22 cellular contexts compared by ENCODE assay signal in genomic region chr3:94967196-94967595, GRCh38.
"Had no signal": no experiment of that assay in that cellular context is flagged by ENCODE, and none has a peak within 500 bp of the region (broad histone marks: within the 10 kb centered on the region; RNA-seq: fewer than 3 reads in every experiment).

No MANE protein-coding gene starts in this region.

- DNase-seq: effector CD4-positive, alpha-beta T cell; gastrocnemius medialis; kidney; left colon; mammary epithelial cell; mucosa of descending colon; naive thymus-derived CD8-positive, alpha-beta T cell; occipital lobe; pancreas; right lobe of liver; stimulated activated CD4-positive, alpha-beta T cell treated with anti-CD3 and anti-CD28 coated beads, Interleukin-2, amount 100 ng/mL, for 24 hours; stimulated activated CD4-positive, alpha-beta T cell treated with anti-CD3 and anti-CD28 coated beads, Interleukin-4, amount 100 ng/mL, for 4 hours; stimulated activated naive B cell treated with anti-CD40 and anti-IgM and Interleukin-4, amounts not matched to agents 10 μg/mL and 1 μg/mL and 100 μg/mL, for 72 hours; stimulated activated naive CD8-positive, alpha-beta T cell treated with anti-CD3 and anti-CD28 coated beads, Interleukin-15, amount 100 ng/mL, for 72 hours; testis; upper lobe of right lung had no signal

- H3K27me3 ChIP-seq: gastrocnemius medialis, pancreas, right lobe of liver, testis, tibial nerve, upper lobe of right lung, vagina had no signal

- H3K27me3 Mint-ChIP-seq: naive thymus-derived CD8-positive, alpha-beta T cell; progenitor cell of endocrine pancreas; stimulated activated naive B cell treated with anti-CD40 and anti-IgM and Interleukin-4, amounts not matched to agents 10 μg/mL and 1 μg/mL and 100 μg/mL, for 72 hours; stimulated activated naive CD8-positive, alpha-beta T cell treated with anti-CD3 and anti-CD28 coated beads, Interleukin-15, amount 100 ng/mL, for 72 hours had no signal

- H3K27ac Mint-ChIP-seq: naive thymus-derived CD8-positive, alpha-beta T cell; stimulated activated naive B cell treated with anti-CD40 and anti-IgM and Interleukin-4, amounts not matched to agents 10 μg/mL and 1 μg/mL and 100 μg/mL, for 72 hours; stimulated activated naive CD8-positive, alpha-beta T cell treated with anti-CD3 and anti-CD28 coated beads, Interleukin-15, amount 100 ng/mL, for 72 hours had no signal

- H3K27ac ChIP-seq: coronary artery, gastrocnemius medialis, pancreas, right lobe of liver, skin epidermis, tibial nerve, upper lobe of right lung, vagina had no signal

- H3K4me3 ChIP-seq: coronary artery, gastrocnemius medialis, mucosa of descending colon, pancreas, right lobe of liver, skin epidermis, testis, tibial nerve, upper lobe of right lung, vagina had no signal

- H3K4me1 ChIP-seq: gastrocnemius medialis, right lobe of liver, upper lobe of right lung, vagina had no signal

- H3K36me3 Mint-ChIP-seq: naive thymus-derived CD8-positive, alpha-beta T cell; stimulated activated naive B cell treated with anti-CD40 and anti-IgM and Interleukin-4, amounts not matched to agents 10 μg/mL and 1 μg/mL and 100 μg/mL, for 72 hours had no signal

- H3K4me1 Mint-ChIP-seq: naive thymus-derived CD8-positive, alpha-beta T cell; neural crest cell; stimulated activated naive B cell treated with anti-CD40 and anti-IgM and Interleukin-4, amounts not matched to agents 10 μg/mL and 1 μg/mL and 100 μg/mL, for 72 hours; stimulated activated naive CD8-positive, alpha-beta T cell treated with anti-CD3 and anti-CD28 coated beads, Interleukin-15, amount 100 ng/mL, for 72 hours had no signal

- H3K9me3 ChIP-seq: gastrocnemius medialis, mucosa of descending colon, pancreas, right lobe of liver, testis, tibial nerve, upper lobe of right lung, vagina had no signal

- H3K4me3 Mint-ChIP-seq: naive thymus-derived CD8-positive, alpha-beta T cell; neural crest cell; stimulated activated naive B cell treated with anti-CD40 and anti-IgM and Interleukin-4, amounts not matched to agents 10 μg/mL and 1 μg/mL and 100 μg/mL, for 72 hours; stimulated activated naive CD8-positive, alpha-beta T cell treated with anti-CD3 and anti-CD28 coated beads, Interleukin-15, amount 100 ng/mL, for 72 hours had no signal

- H3K36me3 ChIP-seq: gastrocnemius medialis, pancreas, right lobe of liver, tibial nerve, upper lobe of right lung, vagina had no signal

- ATAC-seq: gastrocnemius medialis; mucosa of descending colon; naive thymus-derived CD8-positive, alpha-beta T cell; pancreas; right lobe of liver; stimulated activated naive B cell treated with anti-CD40 and anti-IgM and Interleukin-4, amounts not matched to agents 10 μg/mL and 1 μg/mL and 100 μg/mL, for 72 hours; stimulated activated naive CD8-positive, alpha-beta T cell treated with anti-CD3 and anti-CD28 coated beads, Interleukin-15, amount 100 ng/mL, for 72 hours; upper lobe of right lung had no signal
